ENCODE assay signal across 17 cellular contexts in genomic region chr13:114081761-114082681, GRCh38. TPM values are rescaled to one million over a fixed set of nuclear protein-coding genes. Genes with fewer than 3 reads are reported as not detected.
DNase-seq lines count a peak whose midpoint lies in the region; ATAC-seq and TF ChIP-seq lines count a peak whose summit lies in the region.
"Had no signal": no experiment of that assay in that cellular context is flagged by ENCODE, and none has a peak within 500 bp of the region (broad histone marks: within the 10 kb centered on the region; RNA-seq: fewer than 3 reads in every experiment).

No MANE protein-coding gene starts in this region.

- H3K36me3 Mint-ChIP-seq in stimulated activated naive CD8-positive, alpha-beta T cell treated with anti-CD3 and anti-CD28 coated beads, Interleukin-15, Interleukin-2, amounts not matched to agents 100 ng/mL and 50 ng/mL, for 24 hours (ENCODE audit: low read depth) = peaks cover 8% of the 10 kb centered on the region
- H3K36me3 Mint-ChIP-seq in naive thymus-derived CD8-positive, alpha-beta T cell = peaks cover 0 to 38% (median 6%) of the 10 kb centered on the region in 3 donors

- H3K27ac ChIP-seq in hepatocyte = no peak overlapping the region
- H3K27ac ChIP-seq: 22Rv1, GM23248, WERI-Rb-1 had no signal

- TF ChIP-seq CTCF in hepatocyte (IDR thresholded peaks at IDR 0.05; ENCODE audit: poor library complexity) = no peak

- peaks cover 17% of the 10 kb centered on the region for H3K27me3 ChIP-seq in hepatocyte

- peaks cover 9% of the 10 kb centered on the region for H3K4me1 ChIP-seq in hepatocyte (ENCODE audit: insufficient read depth)

- H3K27ac Mint-ChIP-seq in stimulated activated naive CD8-positive, alpha-beta T cell treated with anti-CD3 and anti-CD28 coated beads, Interleukin-15, Interleukin-2, amounts not matched to agents 100 ng/mL and 50 ng/mL, for 24 hours = peak overlapping the region; percentile 70
- H3K27ac Mint-ChIP-seq in naive thymus-derived CD8-positive, alpha-beta T cell = peak overlapping the region in 9 of 10 donors; percentile 25 to 89 (median 76)
- H3K27ac Mint-ChIP-seq: activated T-helper 2 cell treated with anti-CD3 and anti-CD28 coated beads, Interferon-gamma antibody, Interleukin-2, Interleukin-4, amounts not matched to agents 10 μg/mL and 5 μg/mL and 100 μg/mL, durations not matched to agents 14 hours and 24 hours and 36 hours had no signal

- H3K9me2 ChIP-seq in hepatocyte (replicated peaks; ENCODE audit: insufficient read depth) = no peaks in the 10 kb centered on the region

- H3K4me3 Mint-ChIP-seq in stimulated activated naive CD8-positive, alpha-beta T cell treated with anti-CD3 and anti-CD28 coated beads, Interleukin-15, Interleukin-2, amounts not matched to agents 100 ng/mL and 50 ng/mL, for 24 hours = no peak overlapping the region
- peak overlapping the region in 8 of 10 donors; percentile 15 to 78 (median 32) for H3K4me3 Mint-ChIP-seq in naive thymus-derived CD8-positive, alpha-beta T cell

- WGBS in hepatocyte (ENCODE audit: low lambda C conversion rate, missing lambda C conversion rate) = 70% methylated on average over 30 of the region's 30 CpGs

- H3K4me1 Mint-ChIP-seq in stimulated activated naive CD8-positive, alpha-beta T cell treated with anti-CD3 and anti-CD28 coated beads, Interleukin-15, Interleukin-2, amounts not matched to agents 100 ng/mL and 50 ng/mL, for 24 hours (ENCODE audit: low read depth) = peaks cover 40% of the 10 kb centered on the region
- peaks cover 22 to 61% (median 53%) of the 10 kb centered on the region in 4 donors for H3K4me1 Mint-ChIP-seq in naive thymus-derived CD8-positive, alpha-beta T cell

- H3K9me3 ChIP-seq in hepatocyte (ENCODE audit: low read depth) = no peaks in the 10 kb centered on the region

- DNase-seq in NCI-H187 treated with DMSO at 0.1 percent for 48 hours (lab: John Stamatoyannopoulos, UW) = peak; percentile 24
- no peak for DNase-seq in NCI-H187 (lab: John Stamatoyannopoulos, UW)
- DNase-seq in stimulated activated naive CD8-positive, alpha-beta T cell treated with anti-CD3 and anti-CD28 coated beads, Interleukin-15, Interleukin-2, amounts not matched to agents 100 U/mL and 50 U/mL, for 24 hours = no peak
- no peak for DNase-seq in naive thymus-derived CD8-positive, alpha-beta T cell
- DNase-seq in hepatocyte (ENCODE audit: low spot score) = no peak
- DNase-seq in AG08395 (ENCODE audit: low spot score) = no peak
- DNase-seq: foreskin melanocyte, GDM1, GM23248, Karpas-422, NCI-H2171 treated with DMSO at 0.1 percent for 48 hours, WERI-Rb-1 had no signal

- no peaks in the 10 kb centered on the region for H3K9me3 Mint-ChIP-seq in stimulated activated naive CD8-positive, alpha-beta T cell treated with anti-CD3 and anti-CD28 coated beads, Interleukin-15, Interleukin-2, amounts not matched to agents 100 ng/mL and 50 ng/mL, for 24 hours
- peaks cover 0 to 11% (median 0%) of the 10 kb centered on the region in 9 donors for H3K9me3 Mint-ChIP-seq in naive thymus-derived CD8-positive, alpha-beta T cell
- H3K9me3 Mint-ChIP-seq: activated T-helper 2 cell treated with anti-CD3 and anti-CD28 coated beads, Interferon-gamma antibody, Interleukin-2, Interleukin-4, amounts not matched to agents 10 μg/mL and 5 μg/mL and 100 μg/mL, durations not matched to agents 14 hours and 24 hours and 36 hours had no signal

- POLR2A ChIA-PET in naive thymus-derived CD8-positive, alpha-beta T cell (lab: Charles Lee) = no interaction called here

- no peaks in the 10 kb centered on the region for H4K20me1 ChIP-seq in hepatocyte (ENCODE audit: insufficient read depth, poor library complexity, severe bottlenecking)

- no peaks in the 10 kb centered on the region for H3K79me2 ChIP-seq in hepatocyte

- no peak overlapping the region for H3K4me2 ChIP-seq in hepatocyte

- no peaks in the 10 kb centered on the region for H3K36me3 ChIP-seq in hepatocyte (replicated peaks; ENCODE audit: insufficient read depth, low read depth)
- H3K36me3 ChIP-seq: WERI-Rb-1 had no signal

- ATAC-seq in stimulated activated naive CD8-positive, alpha-beta T cell treated with anti-CD3 and anti-CD28 coated beads, Interleukin-15, Interleukin-2, amounts not matched to agents 100 U/mL and 50 U/mL, for 24 hours = no peak
- ATAC-seq in naive thymus-derived CD8-positive, alpha-beta T cell = no peak
- ATAC-seq in HG03521 (IDR thresholded peaks at IDR 0.05; ENCODE audit: unreplicated experiment) = no peak
- ATAC-seq: sciatic nerve had no signal

- no peaks in the 10 kb centered on the region for H3K27me3 Mint-ChIP-seq in stimulated activated naive CD8-positive, alpha-beta T cell treated with anti-CD3 and anti-CD28 coated beads, Interleukin-15, Interleukin-2, amounts not matched to agents 100 ng/mL and 50 ng/mL, for 24 hours
- H3K27me3 Mint-ChIP-seq in naive thymus-derived CD8-positive, alpha-beta T cell = no peaks in the 10 kb centered on the region

- no peak overlapping the region for H2AFZ ChIP-seq in hepatocyte
- H2AFZ ChIP-seq: GM23248 had no signal

- no peak overlapping the region for H3K4me3 ChIP-seq in hepatocyte
- H3K4me3 ChIP-seq: GM23248 had no signal

RNA-seq across cellular contexts. Expression of gene RASA3, which starts 50.4 kb away (rescaled TPM):
- 100 to 1,000 TPM; 194 to 196 TPM for total RNA-seq in naive thymus-derived CD8-positive, alpha-beta T cell
- polyA plus RNA-seq in naive thymus-derived CD8-positive, alpha-beta T cell = 100 to 1,000 TPM in 2 of 3 donors, 10 to 100 TPM in 1; 62.2 to 169 (median 105) TPM
- 4.3 and 6.1 TPM in 2 replicates for total RNA-seq in hepatocyte
- 5.6 and 5.8 TPM in 2 replicates for polyA plus RNA-seq in hepatocyte

Comparison
In these comparisons a context has a peak if more than half of its experiments do, and no peak if none do; other contexts are left out.
1. RNA of gene RASA3, which starts 50.4 kb away (total RNA-seq): 194 to 196 TPM in naive thymus-derived CD8-positive, alpha-beta T cell; 4.3 to 6.1 TPM in hepatocyte; every median in the first group is over 10 times any median in the second.